Comparison of ENCODE assay signal across 12 cellular contexts in genomic region chr5:115685966-115686691, GRCh38.
DNase-seq lines count a peak whose midpoint lies in the region; TF ChIP-seq lines count a peak whose summit lies in the region.
"Had no signal": no experiment of that assay in that cellular context is flagged by ENCODE, and none has a peak within 500 bp of the region (broad histone marks: within the 10 kb centered on the region; RNA-seq: fewer than 3 reads in every experiment).

No MANE protein-coding gene starts in this region.

- peaks cover 3% of the 10 kb centered on the region for H3K27me3 Mint-ChIP-seq in nephron (ENCODE audit: low read depth)

- DNase-seq in DMS 273 (lab: John Stamatoyannopoulos, UW; ENCODE audit: unreplicated experiment) (peak; percentile 67), dermis blood vessel endothelial cell (peak; percentile 2), NAMALWA (ENCODE audit: low spot score) (no peak), putamen (ENCODE audit: low spot score) (no peak), T1000 (lab: John Stamatoyannopoulos, UW) (no peak)
- no peak for DNase-seq in activated CD4-positive, alpha-beta T cell treated with anti-CD3 and anti-CD28 coated beads, Interleukin-2, amount 50 U/mL, for 48 hours
- DNase-seq: CD8-positive, alpha-beta T cell; NCI-H1436 treated with DMSO at 0.1 percent for 48 hours; stimulated activated CD4-positive, alpha-beta T cell treated with anti-CD3 and anti-CD28 coated beads, Interleukin-4, amount 100 ng/mL, for 24 hours; T-helper 9 cell had no signal

- peak overlapping the region in 2 of 3 experiments; percentile 2 to 78 for H3K27ac Mint-ChIP-seq in nephron
- H3K27ac Mint-ChIP-seq: CD8-positive, alpha-beta T cell had no signal

- no peak for TF ChIP-seq RAD21 in Ishikawa (IDR thresholded peaks at IDR 0.05; ENCODE audit: low read depth)

- no peak for TF ChIP-seq CTCF in nephron (IDR thresholded peaks at IDR 0.05; ENCODE audit: unreplicated experiment in 3 of 3)

- no peak for TF ChIP-seq EP300 in Ishikawa (IDR thresholded peaks at IDR 0.05; ENCODE audit: borderline replicate concordance)

- peaks cover 17% of the 10 kb centered on the region for H3K4me1 Mint-ChIP-seq in nephron

- no peak overlapping the region for H3K4me3 Mint-ChIP-seq in nephron
- H3K4me3 Mint-ChIP-seq: CD8-positive, alpha-beta T cell had no signal

- H3K9me3 Mint-ChIP-seq in nephron: peaks cover 9% of the 10 kb centered on the region
- H3K9me3 Mint-ChIP-seq: CD8-positive, alpha-beta T cell had no signal

- no peaks in the 10 kb centered on the region for H3K36me3 Mint-ChIP-seq in nephron (ENCODE audit: low read depth)
- H3K36me3 Mint-ChIP-seq: CD8-positive, alpha-beta T cell had no signal

TF ChIP-seq in Ishikawa, 13 proteins besides CTCF, POLR2A, EP300 and RAD21:
- no peak for TF ChIP-seq CEBPB (IDR thresholded peaks at IDR 0.05)
- TF ChIP-seq NFIC (IDR thresholded peaks at IDR 0.05): peak; percentile 11; the same call in 1 of the 2 replicates
- TF ChIP-seq EGR1 (IDR thresholded peaks at IDR 0.05): no peak

Comparison
In these comparisons a context has a peak if more than half of its experiments do, and no peak if none do; other contexts are left out.
1. DNase-seq: peak in DMS 273 (single experiment) and dermis blood vessel endothelial cell (single experiment); none in NAMALWA (single experiment), putamen (single experiment), activated CD4-positive, alpha-beta T cell treated with anti-CD3 and anti-CD28 coated beads, Interleukin-2, amount 50 U/mL, for 48 hours (0 of 2) and T1000 (single experiment).